1 cellular context compared by ENCODE assay signal in the genomic region with DNA sequence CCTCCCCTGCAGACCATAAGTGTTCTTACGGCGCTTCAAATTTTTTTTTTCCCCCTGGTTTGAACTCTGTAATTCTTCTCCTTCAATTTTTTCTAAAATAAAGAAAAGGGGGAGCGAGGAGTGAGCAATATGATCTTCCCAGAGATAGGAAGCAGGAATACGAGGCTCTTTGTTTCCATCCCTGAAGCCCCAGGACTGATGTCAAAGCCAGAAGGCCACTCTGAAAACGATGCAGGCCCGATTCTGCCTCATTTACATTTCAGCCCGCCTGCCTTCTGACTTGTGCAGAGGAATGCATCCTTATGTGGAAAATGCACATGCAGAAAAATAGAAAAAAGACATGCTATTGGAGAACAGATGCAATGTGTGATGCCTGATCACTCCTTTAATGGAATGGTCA.
TF ChIP-seq lines count a peak whose summit lies in the region.

No MANE protein-coding gene starts in this region.

TF ChIP-seq in GM23338, 12 proteins besides CTCF, POLR2A, EP300 and RAD21 (continued from another document):
- TF ChIP-seq, protein P1, sequence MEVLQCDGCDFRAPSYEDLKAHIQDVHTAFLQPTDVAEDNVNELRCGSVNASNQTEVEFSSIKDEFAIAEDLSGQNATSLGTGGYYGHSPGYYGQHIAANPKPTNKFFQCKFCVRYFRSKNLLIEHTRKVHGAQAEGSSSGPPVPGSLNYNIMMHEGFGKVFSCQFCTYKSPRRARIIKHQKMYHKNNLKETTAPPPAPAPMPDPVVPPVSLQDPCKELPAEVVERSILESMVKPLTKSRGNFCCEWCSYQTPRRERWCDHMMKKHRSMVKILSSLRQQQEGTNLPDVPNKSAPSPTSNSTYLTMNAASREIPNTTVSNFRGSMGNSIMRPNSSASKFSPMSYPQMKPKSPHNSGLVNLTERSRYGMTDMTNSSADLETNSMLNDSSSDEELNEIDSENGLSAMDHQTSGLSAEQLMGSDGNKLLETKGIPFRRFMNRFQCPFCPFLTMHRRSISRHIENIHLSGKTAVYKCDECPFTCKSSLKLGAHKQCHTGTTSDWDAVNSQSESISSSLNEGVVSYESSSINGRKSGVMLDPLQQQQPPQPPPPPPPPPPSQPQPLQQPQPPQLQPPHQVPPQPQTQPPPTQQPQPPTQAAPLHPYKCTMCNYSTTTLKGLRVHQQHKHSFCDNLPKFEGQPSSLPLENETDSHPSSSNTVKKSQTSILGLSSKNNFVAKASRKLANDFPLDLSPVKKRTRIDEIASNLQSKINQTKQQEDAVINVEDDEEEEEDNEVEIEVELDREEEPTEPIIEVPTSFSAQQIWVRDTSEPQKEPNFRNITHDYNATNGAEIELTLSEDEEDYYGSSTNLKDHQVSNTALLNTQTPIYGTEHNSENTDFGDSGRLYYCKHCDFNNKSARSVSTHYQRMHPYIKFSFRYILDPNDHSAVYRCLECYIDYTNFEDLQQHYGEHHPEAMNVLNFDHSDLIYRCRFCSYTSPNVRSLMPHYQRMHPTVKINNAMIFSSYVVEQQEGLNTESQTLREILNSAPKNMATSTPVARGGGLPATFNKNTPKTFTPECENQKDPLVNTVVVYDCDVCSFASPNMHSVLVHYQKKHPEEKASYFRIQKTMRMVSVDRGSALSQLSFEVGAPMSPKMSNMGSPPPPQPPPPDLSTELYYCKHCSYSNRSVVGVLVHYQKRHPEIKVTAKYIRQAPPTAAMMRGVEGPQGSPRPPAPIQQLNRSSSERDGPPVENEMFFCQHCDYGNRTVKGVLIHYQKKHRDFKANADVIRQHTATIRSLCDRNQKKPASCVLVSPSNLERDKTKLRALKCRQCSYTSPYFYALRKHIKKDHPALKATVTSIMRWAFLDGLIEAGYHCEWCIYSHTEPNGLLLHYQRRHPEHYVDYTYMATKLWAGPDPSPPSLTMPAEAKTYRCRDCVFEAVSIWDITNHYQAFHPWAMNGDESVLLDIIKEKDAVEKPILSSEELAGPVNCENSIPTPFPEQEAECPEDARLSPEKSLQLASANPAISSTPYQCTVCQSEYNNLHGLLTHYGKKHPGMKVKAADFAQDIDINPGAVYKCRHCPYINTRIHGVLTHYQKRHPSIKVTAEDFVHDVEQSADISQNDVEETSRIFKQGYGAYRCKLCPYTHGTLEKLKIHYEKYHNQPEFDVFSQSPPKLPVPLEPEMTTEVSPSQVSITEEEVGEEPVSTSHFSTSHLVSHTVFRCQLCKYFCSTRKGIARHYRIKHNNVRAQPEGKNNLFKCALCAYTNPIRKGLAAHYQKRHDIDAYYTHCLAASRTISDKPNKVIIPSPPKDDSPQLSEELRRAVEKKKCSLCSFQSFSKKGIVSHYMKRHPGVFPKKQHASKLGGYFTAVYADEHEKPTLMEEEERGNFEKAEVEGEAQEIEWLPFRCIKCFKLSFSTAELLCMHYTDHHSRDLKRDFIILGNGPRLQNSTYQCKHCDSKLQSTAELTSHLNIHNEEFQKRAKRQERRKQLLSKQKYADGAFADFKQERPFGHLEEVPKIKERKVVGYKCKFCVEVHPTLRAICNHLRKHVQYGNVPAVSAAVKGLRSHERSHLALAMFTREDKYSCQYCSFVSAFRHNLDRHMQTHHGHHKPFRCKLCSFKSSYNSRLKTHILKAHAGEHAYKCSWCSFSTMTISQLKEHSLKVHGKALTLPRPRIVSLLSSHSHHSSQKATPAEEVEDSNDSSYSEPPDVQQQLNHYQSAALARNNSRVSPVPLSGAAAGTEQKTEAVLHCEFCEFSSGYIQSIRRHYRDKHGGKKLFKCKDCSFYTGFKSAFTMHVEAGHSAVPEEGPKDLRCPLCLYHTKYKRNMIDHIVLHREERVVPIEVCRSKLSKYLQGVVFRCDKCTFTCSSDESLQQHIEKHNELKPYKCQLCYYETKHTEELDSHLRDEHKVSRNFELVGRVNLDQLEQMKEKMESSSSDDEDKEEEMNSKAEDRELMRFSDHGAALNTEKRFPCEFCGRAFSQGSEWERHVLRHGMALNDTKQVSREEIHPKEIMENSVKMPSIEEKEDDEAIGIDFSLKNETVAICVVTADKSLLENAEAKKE (CRISPR knock-in tag; IDR thresholded peaks at IDR 0.05), result no peak
- no peak for TF ChIP-seq EZH2phosphoT487 (IDR thresholded peaks at IDR 0.05; ENCODE audit: unreplicated experiment)
